In the genomic region with DNA sequence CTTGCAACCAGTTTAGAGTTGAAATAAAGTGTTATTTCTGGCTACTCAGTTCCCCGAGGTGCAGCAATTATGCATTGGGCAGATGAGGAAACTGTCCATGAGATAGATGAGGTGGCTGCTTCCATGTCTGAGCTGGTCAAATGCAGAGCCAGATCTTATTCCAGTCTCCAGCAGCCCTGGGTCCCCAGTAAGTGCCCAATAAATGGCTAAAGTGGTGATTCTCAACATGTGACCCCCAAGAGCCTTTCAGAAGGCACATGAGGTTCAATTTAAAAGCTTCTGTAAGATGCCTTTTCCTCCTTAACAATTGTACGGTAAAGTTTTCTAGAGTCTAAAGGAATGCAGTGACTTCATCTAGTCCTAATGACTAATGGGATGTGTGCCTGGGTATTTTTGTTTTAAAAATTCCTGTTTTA, we compare ENCODE assay signal across 8 cellular contexts. TPM values are rescaled to one million over a fixed set of nuclear protein-coding genes. Genes with fewer than 3 reads are reported as not detected.
DNase-seq lines count a peak whose midpoint lies in the region; ATAC-seq and TF ChIP-seq lines count a peak whose summit lies in the region.

No MANE protein-coding gene starts in this region.

- no TSS peak for BruUV-seq in Calu3 (replicated peaks; lab: Mats Ljungman, UMichigan)

- H3K36me3 Mint-ChIP-seq in Calu3 (ENCODE audit: insufficient read depth, unreplicated experiment) (peaks cover 49% of the 10 kb centered on the region), mesothelial cell of epicardium (peaks cover 11% of the 10 kb centered on the region)
- H3K36me3 Mint-ChIP-seq in stimulated activated memory B cell treated with anti-CD40 and anti-IgM and Interleukin-4, amounts not matched to agents 10 μg/mL and 1 μg/mL and 100 μg/mL, for 72 hours, result peaks cover 48% of the 10 kb centered on the region

- intact Hi-C loops in Calu3 (cut with micrococcal nuclease; ENCODE audit: unreplicated experiment), result loop anchor here (1.0 to 10.0 kb wide), 4 partner anchors 30 to 294 kb away; partner anchors contain the start of genes G3BP1 and SLC36A1

- H3K9me3 Mint-ChIP-seq in Calu3 (ENCODE audit: low read depth, unreplicated experiment), result no peaks in the 10 kb centered on the region
- no peaks in the 10 kb centered on the region for H3K9me3 Mint-ChIP-seq in mesothelial cell of epicardium
- no peaks in the 10 kb centered on the region for H3K9me3 Mint-ChIP-seq in stimulated activated memory B cell treated with anti-CD40 and anti-IgM and Interleukin-4, amounts not matched to agents 10 μg/mL and 1 μg/mL and 100 μg/mL, for 72 hours

- H3K4me3 Mint-ChIP-seq in Calu3 (ENCODE audit: low read depth, unreplicated experiment) (peak overlapping the region; percentile 18), mesothelial cell of epicardium (peak overlapping the region; percentile 42)
- no peak overlapping the region for H3K4me3 Mint-ChIP-seq in stimulated activated memory B cell treated with anti-CD40 and anti-IgM and Interleukin-4, amounts not matched to agents 10 μg/mL and 1 μg/mL and 100 μg/mL, for 72 hours

- H3K27ac Mint-ChIP-seq in Calu3 (ENCODE audit: unreplicated experiment) (peak overlapping the region; percentile 60), mesothelial cell of epicardium (peak overlapping the region; percentile 98)
- no peak overlapping the region for H3K27ac Mint-ChIP-seq in stimulated activated memory B cell treated with anti-CD40 and anti-IgM and Interleukin-4, amounts not matched to agents 10 μg/mL and 1 μg/mL and 100 μg/mL, for 72 hours

- DNase-seq in Calu3 (no peak), amniotic epithelial cell (ENCODE audit: low read depth) (peak; percentile 73), mesothelial cell of epicardium (ENCODE audit: low spot score in 2 of 2, unreplicated experiment in 2 of 2) (no peak), DMS 273 (lab: John Stamatoyannopoulos, UW; ENCODE audit: unreplicated experiment) (no peak), T-helper 9 cell (no peak), NCI-H1092 (lab: John Stamatoyannopoulos, UW) (no peak)

- H3K27me3 Mint-ChIP-seq in Calu3 (ENCODE audit: unreplicated experiment) (no peaks in the 10 kb centered on the region), mesothelial cell of epicardium (ENCODE audit: low read depth) (no peaks in the 10 kb centered on the region)
- H3K27me3 Mint-ChIP-seq in stimulated activated memory B cell treated with anti-CD40 and anti-IgM and Interleukin-4, amounts not matched to agents 10 μg/mL and 1 μg/mL and 100 μg/mL, for 72 hours, result no peaks in the 10 kb centered on the region

- CTCF ChIA-PET in Calu3 (lab: Charles Lee), result interaction anchor here (0.6 to 3.8 kb wide), 9 partner anchors 10 to 759 kb away, joined by 3 to 48 read pairs (median 6); partner anchors contain the start of gene G3BP1

- peak; percentile 18 for ATAC-seq in HG02642 (IDR thresholded peaks at IDR 0.05; ENCODE audit: poor library complexity, unreplicated experiment)
- no peak for ATAC-seq in stimulated activated memory B cell treated with anti-CD40 and anti-IgM and Interleukin-4, amounts not matched to agents 10 μg/mL and 1 μg/mL and 100 μg/mL, for 72 hours

- TF ChIP-seq CTCF in Calu3 (IDR thresholded peaks at IDR 0.05; ENCODE audit: unreplicated experiment) (no peak), mesothelial cell of epicardium (IDR thresholded peaks at IDR 0.05; ENCODE audit: unreplicated experiment) (no peak)

- H3K4me1 Mint-ChIP-seq in Calu3 (ENCODE audit: low read depth, unreplicated experiment), result peaks cover 61% of the 10 kb centered on the region
- H3K4me1 Mint-ChIP-seq in mesothelial cell of epicardium, result peaks cover 31% of the 10 kb centered on the region
- peaks cover 39% of the 10 kb centered on the region for H3K4me1 Mint-ChIP-seq in stimulated activated memory B cell treated with anti-CD40 and anti-IgM and Interleukin-4, amounts not matched to agents 10 μg/mL and 1 μg/mL and 100 μg/mL, for 72 hours

RNA-seq across cellular contexts. Expression of gene ATOX1, which starts 17.5 kb away (rescaled TPM):
- total RNA-seq in Calu3 (2022) (204 and 239 TPM in 2 replicates), mesothelial cell of epicardium (92.6 to 101 TPM (median 97.1 TPM) in 3 replicates)

RNA-seq across cellular contexts. Expression of gene G3BP1, which starts 30.8 kb away (rescaled TPM):
- total RNA-seq in Calu3 (2022), result 356 and 393 TPM in 2 replicates
- 211 to 224 TPM (median 223 TPM) in 3 replicates for total RNA-seq in mesothelial cell of epicardium

RNA-seq across cellular contexts. Expression of gene SPARC, which starts 54.3 kb away (rescaled TPM):
- total RNA-seq in Calu3 (2022) (not detected in 2 replicates), mesothelial cell of epicardium (2,843 to 2,896 TPM (median 2,890 TPM) in 3 replicates)

Comparison
In these comparisons a context has a peak if more than half of its experiments do, and no peak if none do; other contexts are left out.
1. RNA of gene SPARC, which starts 54.3 kb away (total RNA-seq): 2,843 to 2,896 TPM in mesothelial cell of epicardium; not detected in Calu3; every median in the first group is over 1,000 times any median in the second.